8 cellular contexts compared by ENCODE assay signal in genomic region chr6:42891199-42891722, GRCh38. TPM values are rescaled to one million over a fixed set of nuclear protein-coding genes. Genes with fewer than 3 reads are reported as not detected.
A peak's percentile ranks its signal among the peaks of the same experiment; 100 is the strongest.
DNase-seq lines count a peak whose midpoint lies in the region; ATAC-seq and TF ChIP-seq lines count a peak whose summit lies in the region.

No MANE protein-coding gene starts in this region.

- H3K9me3 ChIP-seq in SK-N-SH: no peaks in the 10 kb centered on the region
- H3K9me3 ChIP-seq in adrenal gland (replicated peaks in 1 of 3): no peaks in the 10 kb centered on the region

- H3K27me3 ChIP-seq in SK-N-SH (ENCODE audit: insufficient read depth) (no peaks in the 10 kb centered on the region), adrenal gland (no peaks in the 10 kb centered on the region), layer of hippocampus (ENCODE audit: control insufficient read depth, insufficient read depth, low read length) (no peaks in the 10 kb centered on the region)

- H3K9ac ChIP-seq in SK-N-SH: peak overlapping the region; percentile 99

- no peak for TF ChIP-seq RAD21 in SK-N-SH (IDR thresholded peaks at IDR 0.05; ENCODE audit: low read length)

- CTCF ChIA-PET in SK-N-SH (lab: Yijun Ruan, JAX): interaction anchor here (0.7 to 1.9 kb wide), 4 partner anchors 10 to 230 kb away, joined by 3 to 11 read pairs (median 4); partner anchors contain the start of gene KLHDC3

- peaks cover 20% of the 10 kb centered on the region; the same call in 1 of the 2 replicates for H3K79me2 ChIP-seq in SK-N-SH (ENCODE audit: insufficient read depth)

- peak overlapping the region; percentile 95 for H2AFZ ChIP-seq in SK-N-SH (ENCODE audit: low read depth)

- H3K9me2 ChIP-seq in SK-N-SH: no peaks in the 10 kb centered on the region

- ATAC-seq in SK-N-SH treated with all-trans-retinoic acid at 6 μM for 48 hours (no peak), GM21717 (IDR thresholded peaks at IDR 0.05; ENCODE audit: unreplicated experiment) (no peak), HG03460 (IDR thresholded peaks at IDR 0.05; ENCODE audit: unreplicated experiment) (no peak)

- intact Hi-C loops in adrenal gland (cut with DNase I): no loop called here

- peak overlapping the region; percentile 93 for H3K4me2 ChIP-seq in SK-N-SH

- H3K4me3 ChIP-seq in SK-N-SH (ENCODE audit: low read depth in 2 of 2, low read length in 1 of 2) (peak overlapping the region; percentile 82 to 84), adrenal gland (peak overlapping the region in 2 of 4 donors; percentile 67 to 80)

- H3K36me3 ChIP-seq in SK-N-SH (replicated peaks in 1 of 2; ENCODE audit: control insufficient read depth in 1 of 2, insufficient read depth in 2 of 2, low read length in 1 of 2): peaks cover 0 to 19% of the 10 kb centered on the region in 2 experiments
- peaks cover 0 to 13% of the 10 kb centered on the region in 2 donors for H3K36me3 ChIP-seq in adrenal gland (replicated peaks in 1 of 2)

- 55% methylated on average over 17 of the region's 17 CpGs for WGBS in SK-N-SH (ENCODE audit: low lambda C conversion rate)
- WGBS in adrenal gland, 4 donors: 36 to 57% (median 40%) methylated on average over 9 to 17 of the region's 17 CpGs

- peak overlapping the region; percentile 97 to 99 for H3K27ac ChIP-seq in SK-N-SH (ENCODE audit: low read depth in 2 of 2, low read length in 1 of 2)
- peak overlapping the region in 4 of 5 donors; percentile 84 to 97 (median 92) for H3K27ac ChIP-seq in adrenal gland
- peak overlapping the region; percentile 66 for H3K27ac ChIP-seq in layer of hippocampus (ENCODE audit: low read depth, low read length)
- peak overlapping the region; percentile 93 for H3K27ac ChIP-seq in substantia nigra (ENCODE audit: low read depth, low read length, poor library complexity, severe bottlenecking)

- DNase-seq in SK-N-SH: no peak
- DNase-seq in adrenal gland: no peak
- no peak for DNase-seq in substantia nigra (lab: John Stamatoyannopoulos, UW)
- no peak for DNase-seq in T-helper 9 cell

- H3F3A ChIP-seq in SK-N-SH (replicated peaks; ENCODE audit: insufficient read depth): peaks cover 22% of the 10 kb centered on the region

- no peak for TF ChIP-seq POLR2A in adrenal gland (IDR thresholded peaks at IDR 0.05)

- no peak for TF ChIP-seq CTCF in SK-N-SH (IDR thresholded peaks at IDR 0.05)
- no peak for TF ChIP-seq CTCF in adrenal gland (IDR thresholded peaks at IDR 0.05)

- peaks cover 5 to 10% of the 10 kb centered on the region in 2 experiments; a peak in 3 of 4 replicates for H3K4me1 ChIP-seq in SK-N-SH (ENCODE audit: control insufficient read depth in 1 of 2, insufficient read depth in 2 of 2, low read depth in 1 of 2, low read length in 1 of 2)
- peaks cover 16 to 17% of the 10 kb centered on the region in 2 donors for H3K4me1 ChIP-seq in adrenal gland (replicated peaks in 1 of 2)

- no peaks in the 10 kb centered on the region for H4K20me1 ChIP-seq in SK-N-SH (ENCODE audit: insufficient read depth)

- POLR2A ChIA-PET in SK-N-SH (lab: Yijun Ruan, JAX): interaction anchor here (0.8 to 2.3 kb wide), 8 partner anchors 9 to 168 kb away, joined by 3 to 18 read pairs (median 4); partner anchors contain the start of genes KLC4, KLHDC3, MRPL2 and PEX6

- TF ChIP-seq EP300 in SK-N-SH (IDR thresholded peaks at IDR 0.05; ENCODE audit: borderline replicate concordance in 1 of 2, low read depth in 1 of 2, low read length in 1 of 2): no peak

TF ChIP-seq in SK-N-SH, 30 proteins besides CTCF, POLR2A, EP300 and RAD21:
- TF ChIP-seq PBX3 (IDR thresholded peaks at IDR 0.05) (no peak), FOXJ3 (CRISPR knock-in tag; IDR thresholded peaks at IDR 0.05) (no peak), TCF12 (IDR thresholded peaks at IDR 0.05) (no peak), SMC3 (IDR thresholded peaks at IDR 0.05; ENCODE audit: low read depth, low read length) (no peak), USF2 (IDR thresholded peaks at IDR 0.05; ENCODE audit: borderline replicate concordance, low read depth, low read length) (no peak), MEF2A (IDR thresholded peaks at IDR 0.05; ENCODE audit: borderline replicate concordance, low read depth) (no peak)

TF ChIP-seq in SK-N-SH treated with all-trans-retinoic acid at 6 μM for 48 hours, 23 proteins besides CTCF, POLR2A, EP300 and RAD21 (continues in another document):
- TF ChIP-seq ZFP30 (CRISPR knock-in tag; IDR thresholded peaks at IDR 0.05) (no peak), PPARA (CRISPR knock-in tag; IDR thresholded peaks at IDR 0.05; ENCODE audit: borderline replicate concordance) (no peak), ESRRG (CRISPR knock-in tag; IDR thresholded peaks at IDR 0.05) (no peak), ISL1 (CRISPR knock-in tag; IDR thresholded peaks at IDR 0.05) (no peak), BACH2 (CRISPR knock-in tag; IDR thresholded peaks at IDR 0.05; ENCODE audit: borderline replicate concordance) (no peak), ZFP3 (CRISPR knock-in tag; IDR thresholded peaks at IDR 0.05) (no peak), OSR1 (CRISPR knock-in tag; IDR thresholded peaks at IDR 0.05) (no peak), TCF4 (CRISPR knock-in tag; IDR thresholded peaks at IDR 0.05; ENCODE audit: borderline replicate concordance) (no peak), ZNF70 (CRISPR knock-in tag; IDR thresholded peaks at IDR 0.05) (no peak), ZNF565 (CRISPR knock-in tag; conservative IDR thresholded peaks at IDR 0.05; ENCODE audit: low read depth) (no peak), SNAI2 (CRISPR knock-in tag; IDR thresholded peaks at IDR 0.05) (no peak), TSHZ2 (CRISPR knock-in tag; IDR thresholded peaks at IDR 0.05) (no peak), POU6F1 (CRISPR knock-in tag; IDR thresholded peaks at IDR 0.05; ENCODE audit: borderline replicate concordance, low read depth) (no peak)
- TF ChIP-seq, protein P1, sequence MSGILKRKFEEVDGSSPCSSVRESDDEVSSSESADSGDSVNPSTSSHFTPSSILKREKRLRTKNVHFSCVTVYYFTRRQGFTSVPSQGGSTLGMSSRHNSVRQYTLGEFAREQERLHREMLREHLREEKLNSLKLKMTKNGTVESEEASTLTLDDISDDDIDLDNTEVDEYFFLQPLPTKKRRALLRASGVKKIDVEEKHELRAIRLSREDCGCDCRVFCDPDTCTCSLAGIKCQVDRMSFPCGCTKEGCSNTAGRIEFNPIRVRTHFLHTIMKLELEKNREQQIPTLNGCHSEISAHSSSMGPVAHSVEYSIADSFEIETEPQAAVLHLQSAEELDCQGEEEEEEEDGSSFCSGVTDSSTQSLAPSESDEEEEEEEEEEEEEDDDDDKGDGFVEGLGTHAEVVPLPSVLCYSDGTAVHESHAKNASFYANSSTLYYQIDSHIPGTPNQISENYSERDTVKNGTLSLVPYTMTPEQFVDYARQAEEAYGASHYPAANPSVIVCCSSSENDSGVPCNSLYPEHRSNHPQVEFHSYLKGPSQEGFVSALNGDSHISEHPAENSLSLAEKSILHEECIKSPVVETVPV (CRISPR knock-in tag; IDR thresholded peaks at IDR 0.05): no peak

RNA-seq across cellular contexts. Expression of gene RPL7L1, which starts 11.8 kb away (rescaled TPM):
- polyA plus RNA-seq in SK-N-SH (2012; rRNA removed): 22.1 and 28.7 TPM in 2 replicates
- 42.5 and 49.2 TPM in 2 replicates for polyA plus RNA-seq in SK-N-SH (2012; cell fraction: cytosol; rRNA removed)
- 11.6 and 17.3 TPM in 2 replicates for polyA plus RNA-seq in SK-N-SH (2012; cell fraction: nucleus; rRNA removed)
- total RNA-seq in adrenal gland: 100 to 1,000 TPM in 2 of 8 donors, 10 to 100 TPM in 6; 90.2 to 130 (median 94.1) TPM
- 100 to 1,000 TPM in 1 of 3 donors, 10 to 100 TPM in 2; 33.3 to 106 (median 47.2) TPM for polyA plus RNA-seq in adrenal gland

RNA-seq across cellular contexts. Expression of gene PTCRA, which starts 24.6 kb away (rescaled TPM):
- polyA plus RNA-seq in SK-N-SH (2012; rRNA removed) (not detected in 2 replicates), adrenal gland (not detected)
- not detected in 2 replicates for polyA plus RNA-seq in SK-N-SH (2012; cell fraction: cytosol; rRNA removed)
- not detected in 2 replicates for polyA plus RNA-seq in SK-N-SH (2012; cell fraction: nucleus; rRNA removed)
- total RNA-seq in adrenal gland: under 1 TPM in 1 of 8 donors, not detected in 7; 0.34 TPM

RNA-seq across cellular contexts. Expression of gene CNPY3, which starts 38.0 kb away (rescaled TPM):
- polyA plus RNA-seq in SK-N-SH (2012; rRNA removed): 59.2 and 77.5 TPM in 2 replicates
- polyA plus RNA-seq in SK-N-SH (2012; cell fraction: cytosol; rRNA removed): 50.5 and 59.8 TPM in 2 replicates
- polyA plus RNA-seq in SK-N-SH (2012; cell fraction: nucleus; rRNA removed): 53.7 and 63.5 TPM in 2 replicates
- 10 to 100 TPM; 26.8 to 59.7 (median 41.3) TPM for total RNA-seq in adrenal gland
- 10 to 100 TPM; 22.4 to 53.5 (median 48.2) TPM for polyA plus RNA-seq in adrenal gland
